8 cellular contexts compared by ENCODE assay signal in genomic region chr1:212432706-212433576, GRCh38. TPM values are rescaled to one million over a fixed set of nuclear protein-coding genes. Genes with fewer than 3 reads are reported as not detected.
A peak's percentile ranks its signal among the peaks of the same experiment; 100 is the strongest.
DNase-seq lines count a peak whose midpoint lies in the region; ATAC-seq and TF ChIP-seq lines count a peak whose summit lies in the region.

TSS of gene NENF (plus strand) at chr1:212432920. CDS start at chr1:212432944, 24 bp downstream.

- peaks cover 25% of the 10 kb centered on the region for H3K4me1 ChIP-seq in CD8-positive, alpha-beta memory T cell (ENCODE audit: insufficient read depth, low read length)
- H3K4me1 ChIP-seq in NT2/D1 (ENCODE audit: insufficient read depth, insufficient read length) (peaks cover 3% of the 10 kb centered on the region), mucosa of descending colon (ENCODE audit: low read depth) (peaks cover 14% of the 10 kb centered on the region)

- H3K27ac Mint-ChIP-seq in CD8-positive, alpha-beta memory T cell = peak within 1 kb of the TSS in 6 of 8 donors; percentile 32 to 96 (median 72)

- H3K4me3 Mint-ChIP-seq in CD8-positive, alpha-beta memory T cell = peak within 1 kb of the TSS; percentile 78 to 91 (median 82)

- H3K27me3 ChIP-seq in CD8-positive, alpha-beta memory T cell (ENCODE audit: insufficient read depth, low read length, poor library complexity, severe bottlenecking) = no peaks in the 10 kb centered on the region
- peaks cover 16% of the 10 kb centered on the region for H3K27me3 ChIP-seq in NT2/D1 (ENCODE audit: insufficient read depth, insufficient read length)

- H3K4me3 ChIP-seq in CD8-positive, alpha-beta memory T cell (ENCODE audit: low read length) = peak within 1 kb of the TSS; percentile 67
- peak within 1 kb of the TSS; percentile 71 for H3K4me3 ChIP-seq in NT2/D1 (ENCODE audit: insufficient read length, low read depth)
- H3K4me3 ChIP-seq in epithelial cell of esophagus (ENCODE audit: low read length) = peak within 1 kb of the TSS; percentile 59
- H3K4me3 ChIP-seq in mucosa of descending colon = peak within 1 kb of the TSS; percentile 67

- H3K36me3 Mint-ChIP-seq in CD8-positive, alpha-beta memory T cell = no peaks in the 10 kb centered on the region

- H3K9me3 Mint-ChIP-seq in CD8-positive, alpha-beta memory T cell = no peaks in the 10 kb centered on the region

- ATAC-seq in GM19397 (IDR thresholded peaks at IDR 0.05; ENCODE audit: unreplicated experiment) (peak; percentile 99), HG03558 (IDR thresholded peaks at IDR 0.05; ENCODE audit: extremely low read depth, unreplicated experiment) (peak; percentile 95), mucosa of descending colon (peak; percentile 98)

- DNase-seq in CD8-positive, alpha-beta memory T cell = peak; percentile 60 to 81 (median 72)
- peak; percentile 62 for DNase-seq in NT2/D1 (ENCODE audit: low read depth, low spot score)
- peak; percentile 67 for DNase-seq in activated T-cell treated with anti-CD3 and anti-CD28 coated beads for 1 hour (ENCODE audit: low read depth)
- DNase-seq in epithelial cell of esophagus (ENCODE audit: low read depth) = peak; percentile 84
- peak; percentile 89 to 93 (median 90) for DNase-seq in mucosa of descending colon
- peak; percentile 31 to 51 for DNase-seq in stimulated activated CD8-positive, alpha-beta memory T cell treated with anti-CD3 and anti-CD28 coated beads, Interleukin-4, amount 100 ng/mL, for 1 hour (ENCODE audit: low read depth in 2 of 2, low spot score in 1 of 2)

- POLR2A ChIA-PET in CD8-positive, alpha-beta memory T cell (lab: Charles Lee) = interaction anchor here (1.0 to 1.8 kb wide), 3 partner anchors 18 to 147 kb away, joined by 3 to 10 read pairs (median 4); partner anchors contain the start of gene PACC1

- peaks cover 22 to 42% (median 37%) of the 10 kb centered on the region in 3 donors for H3K4me1 Mint-ChIP-seq in CD8-positive, alpha-beta memory T cell

- TF ChIP-seq CTCF in epithelial cell of esophagus (IDR thresholded peaks at IDR 0.05; ENCODE audit: insufficient read depth, low read depth, low read length, missing control alignments) = no peak
- no peak for TF ChIP-seq CTCF in mucosa of descending colon (IDR thresholded peaks at IDR 0.05)

- CTCF ChIA-PET in CD8-positive, alpha-beta memory T cell (lab: Charles Lee) = interaction anchor here (1.8 kb wide), 1 partner anchor 22 kb away, joined by 15 read pairs; no protein-coding TSS in a partner anchor

- H3K36me3 ChIP-seq in CD8-positive, alpha-beta memory T cell (ENCODE audit: insufficient read depth, low read length) = no peaks in the 10 kb centered on the region
- H3K36me3 ChIP-seq in NT2/D1 (ENCODE audit: insufficient read depth, insufficient read length, low read length) = no peaks in the 10 kb centered on the region
- H3K36me3 ChIP-seq in mucosa of descending colon (ENCODE audit: low read depth) = no peaks in the 10 kb centered on the region

- intact Hi-C loops in mucosa of descending colon (cut with DNase I, micrococcal nuclease) = no loop called here

- H3K9me3 ChIP-seq in CD8-positive, alpha-beta memory T cell (ENCODE audit: low read length) = no peaks in the 10 kb centered on the region
- H3K9me3 ChIP-seq in NT2/D1 (ENCODE audit: insufficient read depth, low read length) = no peaks in the 10 kb centered on the region
- H3K9me3 ChIP-seq in mucosa of descending colon = no peaks in the 10 kb centered on the region

- peaks cover 0 to 4% of the 10 kb centered on the region in 2 donors for H3K27me3 Mint-ChIP-seq in CD8-positive, alpha-beta memory T cell

- peak within 1 kb of the TSS; percentile 76 for H3K9ac ChIP-seq in NT2/D1 (ENCODE audit: insufficient read length, low read depth)

- H3K27ac ChIP-seq in CD8-positive, alpha-beta memory T cell (ENCODE audit: low read depth, low read length) = peak within 1 kb of the TSS; percentile 64

RNA-seq across cellular contexts. Expression of gene NENF, which starts in this region (rescaled TPM):
- total RNA-seq in CD8-positive, alpha-beta memory T cell = 10 to 100 TPM; 45.5 to 47.9 TPM
- 49.9 TPM for polyA plus RNA-seq in CD8-positive, alpha-beta memory T cell
- 10 to 100 TPM; 30.6 to 43.0 (median 32.5) TPM for total RNA-seq in mucosa of descending colon

Comparison
In these comparisons a context has a peak if more than half of its experiments do, and no peak if none do; other contexts are left out.
1. Peak in every context shown above with its lines: DNase-seq, ATAC-seq, H3K4me3 ChIP-seq and H3K27ac ChIP-seq.